15 cellular contexts compared by ENCODE assay signal in genomic region chr1:216111842-216112241, GRCh38.
DNase-seq lines count a peak whose midpoint lies in the region; ATAC-seq and TF ChIP-seq lines count a peak whose summit lies in the region.
"Had no signal": no experiment of that assay in that cellular context is flagged by ENCODE, and none has a peak within 500 bp of the region (broad histone marks: within the 10 kb centered on the region; RNA-seq: fewer than 3 reads in every experiment).

No MANE protein-coding gene starts in this region.

- H3K4me3 ChIP-seq in PC-3 (ENCODE audit: low read length) (no peak overlapping the region), foreskin fibroblast (ENCODE audit: low read depth in 1 of 2, low read length in 2 of 2) (no peak overlapping the region)
- H3K4me3 ChIP-seq: tibial artery had no signal

- no peaks in the 10 kb centered on the region for H3K79me2 ChIP-seq in PC-3 (ENCODE audit: low read length)

- H3K9me3 ChIP-seq in PC-3 (ENCODE audit: low read length): no peaks in the 10 kb centered on the region
- H3K9me3 ChIP-seq: tibial artery had no signal

- H3F3A ChIP-seq in PC-3 (ENCODE audit: low read length, unreplicated experiment): no peaks in the 10 kb centered on the region

- no peak overlapping the region for H2AFZ ChIP-seq in PC-3 (ENCODE audit: low read length)

- no peaks in the 10 kb centered on the region for H3K36me3 ChIP-seq in PC-3 (ENCODE audit: low read depth, low read length)
- H3K36me3 ChIP-seq: tibial artery, WERI-Rb-1 had no signal

- POLR2A ChIA-PET in PC-3 (lab: Charles Lee; ENCODE audit: unreplicated experiment): interaction anchor here (0.6 kb wide), 1 partner anchor 33 kb away, joined by 3 read pairs; no protein-coding TSS in a partner anchor

- intact Hi-C loops in PC-3 (cut with micrococcal nuclease): loop anchor here (1.0 to 10.0 kb wide), 6 partner anchors 109 to 630 kb away; partner anchors contain the start of gene ESRRG

- H3K9ac ChIP-seq in PC-3 (ENCODE audit: low read length): no peak overlapping the region

- H3K4me2 ChIP-seq in PC-3 (ENCODE audit: low read length): no peak overlapping the region

- H4K20me1 ChIP-seq in PC-3 (ENCODE audit: low read length): no peaks in the 10 kb centered on the region

- ATAC-seq in PC-3: peak; percentile 46; the same call in 1 of the 2 replicates
- ATAC-seq in GM18873 (IDR thresholded peaks at IDR 0.05; ENCODE audit: low FRiP score, unreplicated experiment): no peak

- no peaks in the 10 kb centered on the region for H3K4me1 ChIP-seq in PC-3 (ENCODE audit: insufficient read depth, low read length)
- H3K4me1 ChIP-seq: tibial artery had no signal

- CTCF ChIA-PET in PC-3 (lab: Charles Lee): interaction anchor here (0.6 to 1.6 kb wide), 6 partner anchors 82 to 551 kb away, joined by 3 to 15 read pairs (median 6); no protein-coding TSS in a partner anchor

- BruUV-seq in PC-3 (replicated peaks; lab: Mats Ljungman, UMichigan): no TSS peak

- no peaks in the 10 kb centered on the region for H3K9me2 ChIP-seq in PC-3 (replicated peaks; ENCODE audit: low read length)

- no peak overlapping the region for H3K27ac ChIP-seq in PC-3 (ENCODE audit: low read length)
- H3K27ac ChIP-seq: tibial artery, WERI-Rb-1 had no signal

- DNase-seq in AG09319 (ENCODE audit: extremely low read depth, low read depth) (no peak), PC-3 (peak; percentile 29), foreskin fibroblast (peak in 1 of 2 donors; percentile 2), NCI-H1092 (lab: John Stamatoyannopoulos, UW) (no peak), AG08396 (ENCODE audit: low spot score) (no peak), activated gamma-delta T cell (lab: John Stamatoyannopoulos, UW) (no peak)
- DNase-seq: activated naive CD4-positive, alpha-beta T cell treated with Interleukin-2 at 50 U/mL for 16 hours; caudate nucleus; CD4-positive, alpha-beta T cell; H7; NCI-H187 treated with DMSO at 0.1 percent for 48 hours; tibial artery; WERI-Rb-1 had no signal

- peaks cover 38% of the 10 kb centered on the region for H3K27me3 ChIP-seq in PC-3 (ENCODE audit: low read length)
- H3K27me3 ChIP-seq: tibial artery had no signal

- TF ChIP-seq CTCF in AG09319 (IDR thresholded peaks at IDR 0.05; ENCODE audit: low read depth, low read length): peak; percentile 27
- TF ChIP-seq CTCF in GM12872 (IDR thresholded peaks at IDR 0.05; ENCODE audit: insufficient read depth, low read depth, low read length): 0 out of 3 replicates have a peak, but pooled peaks have one; percentile 6
- TF ChIP-seq CTCF in PC-3 (conservative IDR thresholded peaks at IDR 0.05; ENCODE audit: low read depth, low read length): peak; percentile 80
- peak; percentile 23 for TF ChIP-seq CTCF in foreskin fibroblast (IDR thresholded peaks at IDR 0.05; ENCODE audit: low read depth, low read length)

Comparison
In these comparisons a context has a peak if more than half of its experiments do, and no peak if none do; other contexts are left out.
1. CTCF ChIP-seq: peak in every context shown above with its lines; median percentile 80 in PC-3; 27 in AG09319; 23 in foreskin fibroblast; 6 in GM12872.